In genomic region chr5:105639068-105639467, GRCh38 we compare ENCODE assay signal across 1 cellular context.
TF ChIP-seq lines count a peak whose summit lies in the region.

No MANE protein-coding gene starts in this region.

TF ChIP-seq in H1, 55 proteins besides CTCF, POLR2A, EP300 and RAD21:
- TF ChIP-seq KDM5A (IDR thresholded peaks at IDR 0.05; ENCODE audit: low read length) (no peak), RBBP5 (IDR thresholded peaks at IDR 0.05; ENCODE audit: borderline replicate concordance, low read depth, low read length) (0 out of 2 replicates have a peak, but pooled peaks have one; percentile 36)
